ENCODE assay signal across 9 cellular contexts in the genomic region with DNA sequence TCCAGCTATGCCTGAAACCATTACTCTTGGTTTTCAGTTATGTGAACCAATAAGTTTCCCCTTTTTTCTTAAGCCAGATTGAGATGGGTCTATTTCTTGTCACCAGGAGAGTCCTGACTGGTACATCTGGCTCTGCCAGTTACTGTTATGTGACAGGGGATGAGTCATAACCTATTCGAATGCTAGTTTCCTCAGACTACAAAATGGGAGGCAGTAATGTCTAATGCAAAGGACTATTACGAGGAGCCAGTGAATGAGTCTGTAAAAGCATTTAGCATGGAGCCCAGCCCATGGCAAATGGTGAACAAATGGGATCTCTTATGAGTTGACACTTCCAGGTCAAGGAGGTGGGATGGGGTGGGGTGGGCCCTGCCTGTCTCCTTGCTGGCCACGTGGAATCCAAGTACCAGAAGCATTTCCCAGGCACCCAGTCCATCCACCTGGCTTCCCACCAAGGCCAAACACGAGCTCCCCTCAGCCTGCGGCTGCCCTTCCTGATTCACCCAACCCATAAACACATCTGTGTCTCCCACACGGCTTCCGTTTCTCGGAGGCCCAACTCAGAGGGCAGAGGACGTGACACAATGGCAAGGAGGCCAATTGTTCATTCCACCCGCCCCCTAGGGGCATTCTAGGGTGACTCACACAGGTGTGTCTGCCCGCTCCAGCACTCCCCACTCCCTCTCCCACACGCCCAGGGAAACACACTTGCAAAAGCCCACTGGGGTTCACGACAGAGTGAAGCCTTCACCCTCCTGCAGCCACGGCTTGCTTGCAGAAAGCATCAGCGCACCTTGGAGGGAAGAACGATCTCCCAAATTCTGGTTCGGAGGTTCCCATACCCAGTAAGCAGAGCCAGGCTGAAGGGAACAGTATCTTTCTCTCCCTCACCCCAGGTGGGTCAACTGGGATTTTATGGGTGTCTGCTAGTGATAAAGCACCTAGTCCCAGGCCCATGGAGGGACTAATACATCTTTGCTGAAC.
DNase-seq lines count a peak whose midpoint lies in the region; ATAC-seq, FAIRE-seq and TF ChIP-seq lines count a peak whose summit lies in the region.
"Had no signal": no experiment of that assay in that cellular context is flagged by ENCODE, and none has a peak within 500 bp of the region (broad histone marks: within the 10 kb centered on the region; RNA-seq: fewer than 3 reads in every experiment).

No MANE protein-coding gene starts in this region.

- H3K9me3 ChIP-seq in endothelial cell of umbilical vein (replicated peaks; ENCODE audit: control insufficient read depth, insufficient read depth, low read length) (no peaks in the 10 kb centered on the region), thyroid gland (no peaks in the 10 kb centered on the region), kidney (ENCODE audit: control insufficient read depth in 1 of 2, low read length in 2 of 2) (no peaks in the 10 kb centered on the region)

- H2AFZ ChIP-seq in endothelial cell of umbilical vein (ENCODE audit: low read depth, low read length), result no peak overlapping the region

- ATAC-seq in activated CD4-positive, CD25-positive, alpha-beta regulatory T cell treated with anti-CD3 and anti-CD28 coated beads, Interleukin-2, amount 50 U/mL, for 24 hours, result peak; percentile 83 to 84

- POLR2A ChIA-PET in endothelial cell of umbilical vein (lab: Charles Lee), result interaction anchor here (0.6 kb wide), 2 partner anchors 40 to 241 kb away, joined by 4 to 5 read pairs; no protein-coding TSS in a partner anchor

- TF ChIP-seq POLR2A in endothelial cell of umbilical vein (IDR thresholded peaks at IDR 0.05; ENCODE audit: low read depth, low read length) (no peak), thyroid gland (IDR thresholded peaks at IDR 0.05) (no peak)

- intact Hi-C loops in endothelial cell of umbilical vein (cut with micrococcal nuclease) (no loop called here), thyroid gland (cut with DNase I) (no loop called here), kidney (cut with DNase I) (no loop called here)

- no peaks in the 10 kb centered on the region for H4K20me1 ChIP-seq in endothelial cell of umbilical vein (replicated peaks; ENCODE audit: control insufficient read depth, extremely low read depth, insufficient read depth, low read length)

- H3K4me2 ChIP-seq in endothelial cell of umbilical vein (ENCODE audit: insufficient read depth, low read length), result no peak overlapping the region
- H3K4me2 ChIP-seq: KMS-11 had no signal

- DNase-seq in HPDE6-E6E7 (ENCODE audit: extremely low spot score) (peak; percentile 76), endothelial cell of umbilical vein (ENCODE audit: low read depth, low spot score) (peak; percentile 12), NCI-H526 treated with DMSO at 0.1 percent for 48 hours (lab: John Stamatoyannopoulos, UW) (no peak), thyroid gland (no peak), NCI-H1048 (lab: John Stamatoyannopoulos, UW) (no peak), kidney (no peak)
- peak; percentile 10 to 17 for DNase-seq in stimulated activated CD8-positive, alpha-beta memory T cell treated with anti-CD3 and anti-CD28 coated beads, Interleukin-4, amount 100 ng/mL, for 4 hours (ENCODE audit: low read depth in 2 of 2, low spot score in 1 of 2)

- dilution Hi-C loops in endothelial cell of umbilical vein (cut with MboI; ENCODE audit: extremely low pct_ligation_motif_present, low sequenced_read_pairs), result no loop called here

- H3K79me2 ChIP-seq in endothelial cell of umbilical vein (ENCODE audit: control insufficient read depth, insufficient read depth, low read length), result no peaks in the 10 kb centered on the region

- CTCF ChIA-PET in endothelial cell of umbilical vein (lab: Charles Lee), result interaction anchor here (0.7 to 1.8 kb wide), 4 partner anchors 11 to 98 kb away, joined by 3 to 11 read pairs (median 3); no protein-coding TSS in a partner anchor

- 87 to 90% methylated on average over 17 of the region's 17 CpGs for WGBS in thyroid gland, 2 donors

- H3K9ac ChIP-seq in endothelial cell of umbilical vein (replicated peaks; ENCODE audit: extremely low read depth, insufficient read depth, low read length) (no peak overlapping the region), kidney (ENCODE audit: low read length in 2 of 2) (no peak overlapping the region)
- H3K9ac ChIP-seq: KMS-11 had no signal

- H3K27me3 ChIP-seq in endothelial cell of umbilical vein (ENCODE audit: control insufficient read depth in 2 of 2, insufficient read depth in 2 of 2, low read length in 2 of 2) (no peaks in the 10 kb centered on the region), thyroid gland (no peaks in the 10 kb centered on the region)

- no peak for TF ChIP-seq CTCF in endothelial cell of umbilical vein (IDR thresholded peaks at IDR 0.05; ENCODE audit: extremely low read depth in 1 of 2, insufficient read depth in 1 of 2, low read depth in 1 of 2, low read length in 2 of 2)
- TF ChIP-seq CTCF in thyroid gland (IDR thresholded peaks at IDR 0.05), result no peak
- no peak for TF ChIP-seq CTCF in kidney (IDR thresholded peaks at IDR 0.05; ENCODE audit: borderline replicate concordance, extremely low read depth, insufficient read depth)

- H3K36me3 ChIP-seq in endothelial cell of umbilical vein (ENCODE audit: control insufficient read depth in 2 of 2, extremely low read depth in 1 of 2, insufficient read depth in 2 of 2, low read length in 2 of 2) (no peaks in the 10 kb centered on the region), thyroid gland (no peaks in the 10 kb centered on the region), kidney (ENCODE audit: control insufficient read depth in 1 of 2, insufficient read depth in 2 of 2, low read length in 2 of 2) (no peaks in the 10 kb centered on the region)

- peak; percentile 66 for FAIRE-seq in endothelial cell of umbilical vein (lab: Jason Lieb, UNC)
- FAIRE-seq in kidney (lab: Jason Lieb, UNC), result no peak

- peaks cover 8% of the 10 kb centered on the region for H3K4me1 ChIP-seq in endothelial cell of umbilical vein (ENCODE audit: control insufficient read depth, extremely low read depth, insufficient read depth, low read length)
- no peaks in the 10 kb centered on the region for H3K4me1 ChIP-seq in thyroid gland
- H3K4me1 ChIP-seq in kidney (ENCODE audit: control insufficient read depth in 1 of 2, insufficient read depth in 1 of 2, low read depth in 1 of 2, low read length in 2 of 2), result no peaks in the 10 kb centered on the region

- H3K27ac ChIP-seq in endothelial cell of umbilical vein (ENCODE audit: insufficient read depth, low read depth, low read length), result no peak overlapping the region
- H3K27ac ChIP-seq in thyroid gland, result no peak overlapping the region
- no peak overlapping the region for H3K27ac ChIP-seq in kidney (ENCODE audit: low read depth in 2 of 2, low read length in 2 of 2)
- H3K27ac ChIP-seq: KMS-11 had no signal

- no TSS peak for BruUV-seq in endothelial cell of umbilical vein (replicated peaks; lab: Mats Ljungman, UMichigan)

- H3K9me1 ChIP-seq in endothelial cell of umbilical vein (replicated peaks; ENCODE audit: control insufficient read depth, extremely low read depth, insufficient read depth, low read length), result no peaks in the 10 kb centered on the region

- H3K4me3 ChIP-seq in endothelial cell of umbilical vein (replicated peaks in 1 of 3; ENCODE audit: insufficient read depth in 1 of 3, low read depth in 1 of 3, low read length in 3 of 3) (no peak overlapping the region), thyroid gland (replicated peaks in 1 of 3) (no peak overlapping the region), kidney (ENCODE audit: low read length in 2 of 2) (no peak overlapping the region)

TF ChIP-seq in endothelial cell of umbilical vein, 7 proteins besides CTCF, POLR2A, EP300 and RAD21:
- TF ChIP-seq GATA2 (IDR thresholded peaks at IDR 0.05; ENCODE audit: insufficient read depth, insufficient read length, low read depth, low read length) (no peak), JUN (IDR thresholded peaks at IDR 0.05; ENCODE audit: borderline replicate concordance, insufficient read depth, insufficient read length, low read depth) (peak; percentile 62)

Comparison
In these comparisons a context has a peak if more than half of its experiments do, and no peak if none do; other contexts are left out.
1. DNase-seq: peak in HPDE6-E6E7 (single experiment), endothelial cell of umbilical vein (single experiment) and stimulated activated CD8-positive, alpha-beta memory T cell treated with anti-CD3 and anti-CD28 coated beads, Interleukin-4, amount 100 ng/mL, for 4 hours (2 of 2); none in NCI-H526 treated with DMSO at 0.1 percent for 48 hours (single experiment), thyroid gland (0 of 2), NCI-H1048 (single experiment) and kidney (single experiment).